10 cellular contexts compared by ENCODE assay signal in the genomic region with DNA sequence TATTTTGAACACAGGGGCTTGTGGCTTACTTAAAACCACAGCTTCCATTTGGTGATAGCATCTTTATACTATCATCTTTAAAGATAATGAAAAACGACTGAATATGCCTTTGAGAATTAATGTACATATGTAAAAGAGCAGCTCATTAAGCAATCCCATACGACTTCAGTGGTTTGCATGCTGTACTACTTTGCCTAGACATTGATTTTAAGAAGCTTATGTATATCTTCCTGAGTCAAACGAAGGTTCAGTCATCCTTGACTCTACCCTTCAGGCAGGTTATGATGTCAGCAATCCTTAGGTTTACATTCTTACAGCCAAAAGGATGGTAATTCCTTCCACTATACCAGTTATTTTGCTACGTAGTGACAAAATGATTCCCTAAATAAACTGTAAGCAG. TPM values are rescaled to one million over a fixed set of nuclear protein-coding genes. Genes with fewer than 3 reads are reported as not detected.
DNase-seq lines count a peak whose midpoint lies in the region; ATAC-seq, FAIRE-seq and TF ChIP-seq lines count a peak whose summit lies in the region.
"Had no signal": no experiment of that assay in that cellular context is flagged by ENCODE, and none has a peak within 500 bp of the region (broad histone marks: within the 10 kb centered on the region; RNA-seq: fewer than 3 reads in every experiment).

No MANE protein-coding gene starts in this region.

- CTCF ChIA-PET in IMR-90 (lab: Yijun Ruan, JAX) (interaction anchor here (0.5 to 1.1 kb wide), 4 partner anchors 11 to 124 kb away, joined by 3 read pairs; no protein-coding TSS in a partner anchor), RWPE1 (lab: Yijun Ruan, JAX) (interaction anchor here (0.6 to 0.9 kb wide), 2 partner anchors 9 to 158 kb away, joined by 3 to 7 read pairs; no protein-coding TSS in a partner anchor)
- CTCF ChIA-PET in naive thymus-derived CD4-positive, alpha-beta T cell (lab: Charles Lee) = interaction anchor here (1.2 kb wide), 1 partner anchor 12 kb away, joined by 3 read pairs; no protein-coding TSS in a partner anchor

- no peak for FAIRE-seq in small intestine (lab: Jason Lieb, UNC)

- H3K4me2 ChIP-seq in DND-41 (ENCODE audit: insufficient read depth, low read length) (no peak overlapping the region), IMR-90 (ENCODE audit: low read depth, low read length) (no peak overlapping the region)

- H3K9ac ChIP-seq in DND-41 (ENCODE audit: low read depth, low read length) = no peak overlapping the region
- H3K9ac ChIP-seq in IMR-90 (ENCODE audit: low read depth, low read length) = no peak overlapping the region

- no peak overlapping the region for H2BK5ac ChIP-seq in IMR-90 (ENCODE audit: low read depth, low read length, poor library complexity, severe bottlenecking)

- no peak overlapping the region for H2AK5ac ChIP-seq in IMR-90 (ENCODE audit: low read depth, low read length)

- H3K56ac ChIP-seq in IMR-90 (ENCODE audit: extremely low read depth, insufficient read depth, low read length) = no peak overlapping the region; the same call in 1 of the 2 replicates

- H2AFZ ChIP-seq in DND-41 (ENCODE audit: low read depth, low read length) (no peak overlapping the region), IMR-90 (replicated peaks; ENCODE audit: low read length, poor library complexity) (no peak overlapping the region)

- H3K4me3 ChIP-seq in DND-41 (ENCODE audit: low read depth in 1 of 2, low read length in 2 of 2) (no peak overlapping the region), IMR-90 (ENCODE audit: insufficient read depth, low read depth, low read length) (no peak overlapping the region), small intestine (ENCODE audit: low read depth in 1 of 2, low read length in 2 of 2) (no peak overlapping the region)
- H3K4me3 ChIP-seq in naive thymus-derived CD4-positive, alpha-beta T cell (ENCODE audit: low read length) = no peak overlapping the region
- H3K4me3 ChIP-seq: skin epidermis had no signal

- no peak overlapping the region for H3K4ac ChIP-seq in IMR-90 (ENCODE audit: low read depth, low read length)

- H3K9me3 Mint-ChIP-seq in activated T-helper 2 cell treated with anti-CD3 and anti-CD28 coated beads, Interferon-gamma antibody, Interleukin-2, Interleukin-4, amounts not matched to agents 10 μg/mL and 5 μg/mL and 100 μg/mL, durations not matched to agents 14 hours and 24 hours and 36 hours = no peaks in the 10 kb centered on the region
- H3K9me3 Mint-ChIP-seq in naive thymus-derived CD4-positive, alpha-beta T cell = no peaks in the 10 kb centered on the region

- no peaks in the 10 kb centered on the region for H3K27me3 ChIP-seq in DND-41 (ENCODE audit: insufficient read depth, low read length, poor library complexity)
- H3K27me3 ChIP-seq in IMR-90 (ENCODE audit: control insufficient read depth, insufficient read depth, low read length) = no peaks in the 10 kb centered on the region
- no peaks in the 10 kb centered on the region for H3K27me3 ChIP-seq in naive thymus-derived CD4-positive, alpha-beta T cell (ENCODE audit: control insufficient read depth in 2 of 2, insufficient read depth in 2 of 2, low read length in 2 of 2)
- H3K27me3 ChIP-seq in small intestine (ENCODE audit: control insufficient read depth in 2 of 2, insufficient read depth in 2 of 2, low read length in 2 of 2) = no peaks in the 10 kb centered on the region

- H3K27ac ChIP-seq in DND-41 (ENCODE audit: low read length) = peak overlapping the region; percentile 26; the same call in 1 of the 2 replicates
- H3K27ac ChIP-seq in IMR-90 (ENCODE audit: insufficient read depth, low read length) = no peak overlapping the region
- H3K27ac ChIP-seq in naive thymus-derived CD4-positive, alpha-beta T cell (ENCODE audit: low read depth, low read length) = peak overlapping the region; percentile 42
- H3K27ac ChIP-seq in RWPE1 = no peak overlapping the region
- no peak overlapping the region for H3K27ac ChIP-seq in small intestine (ENCODE audit: low read depth in 1 of 2, low read length in 1 of 2)

- H3K9me3 ChIP-seq in DND-41 (ENCODE audit: insufficient read depth, low read length, severe bottlenecking) = no peaks in the 10 kb centered on the region
- H3K9me3 ChIP-seq in IMR-90 (ENCODE audit: control insufficient read depth, insufficient read depth, low read length) = no peaks in the 10 kb centered on the region
- no peaks in the 10 kb centered on the region for H3K9me3 ChIP-seq in naive thymus-derived CD4-positive, alpha-beta T cell (ENCODE audit: control insufficient read depth in 2 of 3, low read length in 3 of 3)
- no peaks in the 10 kb centered on the region for H3K9me3 ChIP-seq in small intestine (ENCODE audit: control insufficient read depth, low read depth)

- peaks cover 99% of the 10 kb centered on the region for H3K79me2 ChIP-seq in DND-41 (ENCODE audit: insufficient read depth, low read length)

- H3K36me3 ChIP-seq in DND-41 (ENCODE audit: insufficient read depth, low read length) (peaks cover 18% of the 10 kb centered on the region), IMR-90 (ENCODE audit: control insufficient read depth, insufficient read depth, low read length) (peaks cover 1% of the 10 kb centered on the region; the same call in 1 of the 2 replicates), small intestine (ENCODE audit: control insufficient read depth in 2 of 2, insufficient read depth in 2 of 2, low read length in 2 of 2) (peaks cover 0 to 2% of the 10 kb centered on the region in 2 donors)
- H3K36me3 ChIP-seq in naive thymus-derived CD4-positive, alpha-beta T cell (ENCODE audit: control insufficient read depth in 2 of 3, insufficient read depth in 3 of 3, low read length in 3 of 3) = peaks cover 0 to 6% (median 0%) of the 10 kb centered on the region in 3 experiments

- BruUV-seq in IMR-90 (replicated peaks; lab: Mats Ljungman, UMichigan) = no TSS peak

- dilution Hi-C loops in IMR-90 (cut with HindIII; ENCODE audit: low sequenced_read_pairs, unreplicated experiment) = no loop called here

- H3K9me1 ChIP-seq in IMR-90 (ENCODE audit: insufficient read depth, low read length) = peaks cover 54% of the 10 kb centered on the region

- TF ChIP-seq RAD21 in IMR-90 (IDR thresholded peaks at IDR 0.05; ENCODE audit: low read length) = no peak

- in situ Hi-C loops in IMR-90 (cut with MboI; ENCODE audit: low sequenced_read_pairs) = no loop called here

- peaks cover 84% of the 10 kb centered on the region for H3K4me1 Mint-ChIP-seq in activated T-helper 2 cell treated with anti-CD3 and anti-CD28 coated beads, Interferon-gamma antibody, Interleukin-2, Interleukin-4, amounts not matched to agents 10 μg/mL and 5 μg/mL and 100 μg/mL, durations not matched to agents 14 hours and 24 hours and 36 hours (ENCODE audit: low read depth)
- H3K4me1 Mint-ChIP-seq in naive thymus-derived CD4-positive, alpha-beta T cell = peaks cover 63 to 100% (median 98%) of the 10 kb centered on the region in 7 donors

- H3K79me1 ChIP-seq in IMR-90 (ENCODE audit: low read depth in 1 of 2, low read length in 2 of 2) = peaks cover 3 to 89% of the 10 kb centered on the region in 2 experiments; a peak in 3 of 4 replicates

- ATAC-seq in DND-41 (ENCODE audit: insufficient read depth, low read depth) = no peak; the same call in none of the 3 replicates
- no peak; the same call in 1 of the 2 replicates for ATAC-seq in IMR-90 (ENCODE audit: low read depth)
- no peak for ATAC-seq in naive thymus-derived CD4-positive, alpha-beta T cell

- no peak overlapping the region for H2AK9ac ChIP-seq in IMR-90 (replicated peaks; ENCODE audit: low read depth, low read length, poor library complexity)

- no peak overlapping the region for H2BK120ac ChIP-seq in IMR-90 (ENCODE audit: low read depth, low read length)

- no peak overlapping the region for H2BK20ac ChIP-seq in IMR-90 (ENCODE audit: low read depth, low read length)

- H4K20me1 ChIP-seq in DND-41 (ENCODE audit: insufficient read depth, low read length) (peaks cover 94% of the 10 kb centered on the region), IMR-90 (ENCODE audit: insufficient read depth, low read length) (peaks cover 99% of the 10 kb centered on the region)

- H3K4me1 ChIP-seq in DND-41 (ENCODE audit: insufficient read depth, low read length) (peaks cover 79% of the 10 kb centered on the region), IMR-90 (ENCODE audit: control insufficient read depth, insufficient read depth, low read length) (peaks cover 44% of the 10 kb centered on the region), small intestine (ENCODE audit: control insufficient read depth in 2 of 2, insufficient read depth in 1 of 2, low read depth in 1 of 2, low read length in 1 of 2) (peaks cover 2 to 38% of the 10 kb centered on the region in 2 donors)
- H3K4me1 ChIP-seq in naive thymus-derived CD4-positive, alpha-beta T cell (ENCODE audit: control insufficient read depth in 2 of 2, insufficient read depth in 2 of 2, low read length in 2 of 2) = peaks cover 87 to 90% of the 10 kb centered on the region in 2 donors

- intact Hi-C loops in IMR-90 (cut with micrococcal nuclease) = loop anchor here (5.0 kb wide), 1 partner anchor 36 kb away; no protein-coding TSS in a partner anchor
- intact Hi-C loops in activated T-helper 2 cell treated with anti-CD3 and anti-CD28 coated beads, Interferon-gamma antibody, Interleukin-2, Interleukin-4, amounts not matched to agents 10 μg/mL and 5 μg/mL and 100 μg/mL, durations not matched to agents 14 hours and 24 hours and 36 hours (cut with micrococcal nuclease) = no loop called here
- intact Hi-C loops in naive thymus-derived CD4-positive, alpha-beta T cell (cut with micrococcal nuclease) = loop anchor here in 1 of 2 donors (2.0 kb wide), 1 partner anchor 39 kb away; no protein-coding TSS in a partner anchor

- peak overlapping the region; percentile 48 for H3K27ac Mint-ChIP-seq in activated T-helper 2 cell treated with anti-CD3 and anti-CD28 coated beads, Interferon-gamma antibody, Interleukin-2, Interleukin-4, amounts not matched to agents 10 μg/mL and 5 μg/mL and 100 μg/mL, durations not matched to agents 14 hours and 24 hours and 36 hours
- H3K27ac Mint-ChIP-seq in naive thymus-derived CD4-positive, alpha-beta T cell = peak overlapping the region in 7 of 9 donors; percentile 12 to 88 (median 55)

- no peaks in the 10 kb centered on the region for H3K27me3 Mint-ChIP-seq in activated T-helper 2 cell treated with anti-CD3 and anti-CD28 coated beads, Interferon-gamma antibody, Interleukin-2, Interleukin-4, amounts not matched to agents 10 μg/mL and 5 μg/mL and 100 μg/mL, durations not matched to agents 14 hours and 24 hours and 36 hours (ENCODE audit: low read depth)
- no peaks in the 10 kb centered on the region for H3K27me3 Mint-ChIP-seq in naive thymus-derived CD4-positive, alpha-beta T cell

- H3K23ac ChIP-seq in IMR-90 (ENCODE audit: low read depth, low read length) = no peak overlapping the region

- TF ChIP-seq CTCF in DND-41 (IDR thresholded peaks at IDR 0.05; ENCODE audit: borderline replicate concordance, extremely low read depth, low read length, poor library complexity, severe bottlenecking) = no peak
- no peak for TF ChIP-seq CTCF in IMR-90 (conservative IDR thresholded peaks at IDR 0.05; ENCODE audit: low read depth, low read length)
- TF ChIP-seq CTCF in RWPE1 (conservative IDR thresholded peaks at IDR 0.05; ENCODE audit: low read depth) = no peak

- WGBS in IMR-90 (ENCODE audit: extremely low coverage in 2 of 2, insufficient read length in 1 of 2), 2 experiments = no CpG with 5 or more reads among the region's 4 CpGs
- WGBS in small intestine, 3 donors = 53 to 57% (median 54%) methylated on average over 4 of the region's 4 CpGs

- no peak overlapping the region for H4K8ac ChIP-seq in IMR-90 (ENCODE audit: low read depth in 2 of 2, low read length in 2 of 2)

- DNase-seq in DND-41 (no peak), IMR-90 (peak; percentile 81), RWPE1 (ENCODE audit: low spot score) (no peak), small intestine (no peak)
- DNase-seq in activated T-helper 2 cell treated with anti-CD3 and anti-CD28 coated beads, Interferon-gamma antibody, Interleukin-2, Interleukin-4, amounts not matched to agents 10 μg/mL and 5 μg/mL and 100 μg/mL, durations not matched to agents 14 hours and 24 hours and 36 hours (ENCODE audit: low spot score) = no peak
- no peak for DNase-seq in naive thymus-derived CD4-positive, alpha-beta T cell
- no peak for DNase-seq in activated CD8-positive, alpha-beta memory T cell treated with anti-CD3 and anti-CD28 coated beads for 24 hours
- no peak for DNase-seq in activated CD4-positive, alpha-beta T cell treated with anti-CD3 and anti-CD28 coated beads, Interleukin-2, amount 50 U/mL, for 48 hours

- no peak overlapping the region for H3K18ac ChIP-seq in IMR-90 (ENCODE audit: low read depth, low read length)

- no peak overlapping the region for H4K5ac ChIP-seq in IMR-90 (ENCODE audit: low read depth, low read length)

- H3K36me3 Mint-ChIP-seq in activated T-helper 2 cell treated with anti-CD3 and anti-CD28 coated beads, Interferon-gamma antibody, Interleukin-2, Interleukin-4, amounts not matched to agents 10 μg/mL and 5 μg/mL and 100 μg/mL, durations not matched to agents 14 hours and 24 hours and 36 hours (ENCODE audit: low read depth) = peaks cover 14% of the 10 kb centered on the region
- peaks cover 0 to 5% (median 4%) of the 10 kb centered on the region in 5 donors for H3K36me3 Mint-ChIP-seq in naive thymus-derived CD4-positive, alpha-beta T cell

- TF ChIP-seq POLR2A in IMR-90 (IDR thresholded peaks at IDR 0.05; ENCODE audit: low read depth, low read length) = no peak

- no peak overlapping the region for H3K14ac ChIP-seq in IMR-90 (replicated peaks; ENCODE audit: low read depth, low read length)

- POLR2A ChIA-PET in IMR-90 (lab: Charles Lee; ENCODE audit: unreplicated experiment) (interaction anchor here (0.6 to 0.8 kb wide), 2 partner anchors 8 to 186 kb away, joined by 3 to 4 read pairs; no protein-coding TSS in a partner anchor), RWPE1 (lab: Yijun Ruan, JAX; ENCODE audit: low non-redundant PET) (no interaction called here)
- POLR2A ChIA-PET in naive thymus-derived CD4-positive, alpha-beta T cell (lab: Charles Lee) = interaction anchor here (0.6 kb wide), 1 partner anchor 141 kb away, joined by 3 read pairs; no protein-coding TSS in a partner anchor

- no peak overlapping the region for H3K4me3 Mint-ChIP-seq in activated T-helper 2 cell treated with anti-CD3 and anti-CD28 coated beads, Interferon-gamma antibody, Interleukin-2, Interleukin-4, amounts not matched to agents 10 μg/mL and 5 μg/mL and 100 μg/mL, durations not matched to agents 14 hours and 24 hours and 36 hours (ENCODE audit: low read depth)
- H3K4me3 Mint-ChIP-seq in naive thymus-derived CD4-positive, alpha-beta T cell = peak overlapping the region in 9 of 10 donors; percentile 50 to 82 (median 71)

- no peak overlapping the region for H4K91ac ChIP-seq in IMR-90 (ENCODE audit: insufficient read depth, low read depth, low read length)

- H2BK15ac ChIP-seq in IMR-90 (ENCODE audit: low read depth, low read length) = no peak overlapping the region

RNA-seq across cellular contexts. Expression of gene BRD4, which starts 40.7 kb away (rescaled TPM):
- 7.0 and 7.2 TPM in 2 replicates for total RNA-seq in IMR-90 (2012; rRNA removed)
- polyA plus RNA-seq in IMR-90 (2012; rRNA removed) (19.9 and 21.1 TPM in 2 replicates), small intestine (10 to 100 TPM; 15.7 to 27.0 (median 22.4) TPM)
- polyA plus RNA-seq in IMR-90 (2012; cell fraction: cytosol; rRNA removed) = 9.0 and 15.0 TPM in 2 replicates
- 29.5 and 41.2 TPM in 2 replicates for polyA plus RNA-seq in IMR-90 (2012; cell fraction: nucleus; rRNA removed; ENCODE audit: low replicate concordance)
- total RNA-seq in activated T-helper 2 cell treated with anti-CD3 and anti-CD28 coated beads, Interferon-gamma antibody, Interleukin-2, Interleukin-4, amounts not matched to agents 10 μg/mL and 5 μg/mL and 100 μg/mL, durations not matched to agents 14 hours and 24 hours and 36 hours = 104 and 108 TPM in 2 replicates
- total RNA-seq in naive thymus-derived CD4-positive, alpha-beta T cell = 100 to 1,000 TPM; 104 to 168 (median 128) TPM
- polyA plus RNA-seq in naive thymus-derived CD4-positive, alpha-beta T cell = 10 to 100 TPM; 10.5 to 19.8 TPM

RNA-seq across cellular contexts. Expression of gene EPHX3, which starts 59.4 kb away (rescaled TPM):
- 0.18 TPM in 1 of 2 replicates, not detected in the other for total RNA-seq in IMR-90 (2012; rRNA removed)
- polyA plus RNA-seq in IMR-90 (2012; rRNA removed) = 0.12 and 0.16 TPM in 2 replicates
- 0.08 and 0.09 TPM in 2 replicates for polyA plus RNA-seq in IMR-90 (2012; cell fraction: cytosol; rRNA removed)
- 0.78 and 1.2 TPM in 2 replicates for polyA plus RNA-seq in IMR-90 (2012; cell fraction: nucleus; rRNA removed; ENCODE audit: low replicate concordance)
- 0.16 TPM in 1 of 2 replicates, not detected in the other for total RNA-seq in activated T-helper 2 cell treated with anti-CD3 and anti-CD28 coated beads, Interferon-gamma antibody, Interleukin-2, Interleukin-4, amounts not matched to agents 10 μg/mL and 5 μg/mL and 100 μg/mL, durations not matched to agents 14 hours and 24 hours and 36 hours
- under 1 TPM in 2 of 5 experiments, not detected in 3; 0.32 to 0.42 TPM for total RNA-seq in naive thymus-derived CD4-positive, alpha-beta T cell
- not detected for polyA plus RNA-seq in naive thymus-derived CD4-positive, alpha-beta T cell
- under 1 TPM in 1 of 3 donors, not detected in 2; 0.76 TPM for polyA plus RNA-seq in small intestine
- total RNA-seq: LHCN-M2 had no signal

Comparison
In these comparisons a context has a peak if more than half of its experiments do, and no peak if none do; other contexts are left out.
1. H3K27ac ChIP-seq: peak in DND-41 (single experiment) and naive thymus-derived CD4-positive, alpha-beta T cell (single experiment); none in IMR-90 (single experiment), RWPE1 (single experiment) and small intestine (0 of 2).
2. RNA of gene BRD4, which starts 40.7 kb away (total RNA-seq): 104 to 168 TPM in naive thymus-derived CD4-positive, alpha-beta T cell and 104 to 108 TPM in activated T-helper 2 cell treated with anti-CD3 and anti-CD28 coated beads, Interferon-gamma antibody, Interleukin-2, Interleukin-4, amounts not matched to agents 10 μg/mL and 5 μg/mL and 100 μg/mL, durations not matched to agents 14 hours and 24 hours and 36 hours; 7.0 to 7.2 TPM in IMR-90; every median in the first group is over 10 times any median in the second.